35 cellular contexts compared by ENCODE assay signal in genomic region chr7:24903559-24903958, GRCh38.
"Had no signal": no experiment of that assay in that cellular context is flagged by ENCODE, and none has a peak within 500 bp of the region (broad histone marks: within the 10 kb centered on the region; RNA-seq: fewer than 3 reads in every experiment).

No MANE protein-coding gene starts in this region.

- H3K27ac ChIP-seq: PC-9, RWPE1, SJCRH30, SK-N-MC, WERI-Rb-1 had no signal

- H3K36me3 ChIP-seq: SJCRH30, WERI-Rb-1 had no signal

- DNase-seq: activated CD4-positive, alpha-beta T cell treated with anti-CD3 and anti-CD28 coated beads, Interleukin-2, amount 10 ng/mL, durations not matched to agents 24 days and 14 days; activated CD4-positive, alpha-beta T cell treated with anti-CD3 and anti-CD28 coated beads, Interleukin-2, amount 50 U/mL, for 48 hours; activated CD4-positive, CD25-positive, alpha-beta regulatory T cell; activated CD8-positive, alpha-beta memory T cell treated with anti-CD3 and anti-CD28 coated beads, Interleukin-2, amount 50 U/mL, for 4 hours; activated effector memory CD4-positive, alpha-beta T cell treated with Interleukin-2 at 50 U/mL for 16 hours; activated naive CD4-positive, alpha-beta T cell treated with anti-CD3 and anti-CD28 coated beads, Interleukin-2, amount 10 ng/mL, durations not matched to agents 7 days and 5 days; activated naive CD8-positive, alpha-beta T cell treated with anti-CD3 and anti-CD28 coated beads, Interleukin-2, amount 50 U/mL, for 24 hours; activated T-cell treated with anti-CD3 and anti-CD28 coated beads for 4 hours; activated T-cell treated with anti-CD3 and anti-CD28 coated beads, Interleukin-2, amount 50 U/mL, for 4 hours; anterior cingulate cortex; caudate nucleus; cerebellar nuclear complex; Kasumi-1; NCI-H1092 treated with DMSO at 0.1 percent for 48 hours; NCI-H1417 treated with DMSO at 0.1 percent for 48 hours; NCI-H187 treated with DMSO at 0.1 percent for 48 hours; NCI-H2081; NCI-H2171 treated with DMSO at 0.1 percent for 48 hours; NCI-H226; NCI-H446 treated with DMSO at 0.1 percent for 48 hours; NCI-H524; NCI-H69; NCI-H82; PC-9; SHP77; SJCRH30; T1000; WERI-Rb-1 had no signal

- FAIRE-seq: bronchial epithelial cell, RCC 7860 had no signal

- ATAC-seq: activated naive CD8-positive, alpha-beta T cell treated with anti-CD3 and anti-CD28 coated beads, Interleukin-2, amount 50 U/mL, for 24 hours; activated T-cell treated with anti-CD3 and anti-CD28 coated beads, Interleukin-2, amount 50 U/mL, for 4 hours had no signal

- H3K36me3 Mint-ChIP-seq: brain had no signal

- H3K9me3 Mint-ChIP-seq: activated naive CD4-positive, alpha-beta T cell treated with anti-CD3 and anti-CD28 coated beads, Interleukin-2, amount 10 ng/mL, durations not matched to agents 7 days and 5 days; activated T-cell treated with anti-CD3 and anti-CD28 coated beads, Interleukin-2, amount 50 U/mL, for 4 hours; activated T-helper 1 cell treated with anti-CD3 and anti-CD28 coated beads, Interleukin-12 subunit alpha, Interleukin-12 subunit beta, Interleukin-2, Interleukin-4 antibody, amounts not matched to agents 30 ng/mL and 10 ng/mL and 1 ng/mL, durations not matched to agents 14 hours and 24 hours and 36 hours; brain had no signal

- H2AFZ ChIP-seq: PC-9 had no signal

- H3K4me3 Mint-ChIP-seq: activated CD4-positive, alpha-beta T cell treated with anti-CD3 and anti-CD28 coated beads, Interleukin-2, amount 10 ng/mL, durations not matched to agents 24 days and 14 days; activated naive CD4-positive, alpha-beta T cell treated with anti-CD3 and anti-CD28 coated beads, Interleukin-2, amount 10 ng/mL, durations not matched to agents 7 days and 5 days; activated naive CD8-positive, alpha-beta T cell; activated naive CD8-positive, alpha-beta T cell treated with anti-CD3 and anti-CD28 coated beads, Interleukin-2, amount 50 U/mL, for 24 hours; activated T-cell treated with anti-CD3 and anti-CD28 coated beads, Interleukin-2, amount 50 U/mL, for 4 hours; brain had no signal

- H3K27me3 Mint-ChIP-seq: activated CD4-positive, alpha-beta T cell treated with anti-CD3 and anti-CD28 coated beads, Interleukin-2, amount 10 ng/mL, durations not matched to agents 24 days and 14 days; activated naive CD4-positive, alpha-beta T cell treated with anti-CD3 and anti-CD28 coated beads, Interleukin-2, amount 10 ng/mL, durations not matched to agents 7 days and 5 days; activated naive CD8-positive, alpha-beta T cell; activated naive CD8-positive, alpha-beta T cell treated with anti-CD3 and anti-CD28 coated beads, Interleukin-2, amount 50 U/mL, for 24 hours; brain had no signal

- H3K27me3 ChIP-seq: SJCRH30 had no signal

- H3K4me3 ChIP-seq: PC-9, SJCRH30, SK-N-MC had no signal

- H3K4me1 Mint-ChIP-seq: brain had no signal

- H3K9me3 ChIP-seq: SJCRH30 had no signal

- H3K4me2 ChIP-seq: PC-9 had no signal

- H3K27ac Mint-ChIP-seq: activated naive CD4-positive, alpha-beta T cell treated with anti-CD3 and anti-CD28 coated beads, Interleukin-2, amount 10 ng/mL, durations not matched to agents 7 days and 5 days; activated T-helper 1 cell treated with anti-CD3 and anti-CD28 coated beads, Interleukin-12 subunit alpha, Interleukin-12 subunit beta, Interleukin-2, Interleukin-4 antibody, amounts not matched to agents 30 ng/mL and 10 ng/mL and 1 ng/mL, durations not matched to agents 14 hours and 24 hours and 36 hours; brain had no signal
